In genomic region chr6:138572200-138572875, GRCh38 we compare ENCODE assay signal across 8 cellular contexts.
DNase-seq lines count a peak whose midpoint lies in the region; ATAC-seq and TF ChIP-seq lines count a peak whose summit lies in the region.

No MANE protein-coding gene starts in this region.

- H3K36me3 ChIP-seq in A673 (ENCODE audit: insufficient read depth, low read length, poor library complexity, severe bottlenecking) = no peaks in the 10 kb centered on the region
- H3K36me3 ChIP-seq in neuron (ENCODE audit: insufficient read depth, low read length) = no peaks in the 10 kb centered on the region
- no peaks in the 10 kb centered on the region for H3K36me3 ChIP-seq in effector memory CD4-positive, alpha-beta T cell (ENCODE audit: control insufficient read depth, insufficient read depth, low read length)

- H3K4me3 ChIP-seq in A673 (ENCODE audit: low read depth, low read length, poor library complexity, severe bottlenecking) (peak overlapping the region; percentile 48), HFF-Myc (replicated peaks; ENCODE audit: low read depth, low read length) (peak overlapping the region; percentile 40), foreskin fibroblast (ENCODE audit: low read depth in 1 of 2, low read length in 2 of 2) (peak overlapping the region; percentile 45 to 62), neuron (ENCODE audit: low read length) (peak overlapping the region; percentile 78)
- H3K4me3 ChIP-seq in effector memory CD4-positive, alpha-beta T cell (ENCODE audit: insufficient read depth, low read depth, low read length, poor library complexity, severe bottlenecking) = no peak overlapping the region

- intact Hi-C loops in A673 (cut with micrococcal nuclease; ENCODE audit: unreplicated experiment) = no loop called here

- no TSS peak for BruUV-seq in A673 (replicated peaks; lab: Mats Ljungman, UMichigan)

- no peak for ATAC-seq in GM21528 (IDR thresholded peaks at IDR 0.05; ENCODE audit: low FRiP score, unreplicated experiment)
- no peak for ATAC-seq in GM21447 (IDR thresholded peaks at IDR 0.05; ENCODE audit: unreplicated experiment)

- H3K27me3 ChIP-seq in A673 (replicated peaks; ENCODE audit: insufficient read depth, low read depth, low read length, poor library complexity) = no peaks in the 10 kb centered on the region
- H3K27me3 ChIP-seq in neuron (ENCODE audit: insufficient read depth, low read length) = no peaks in the 10 kb centered on the region
- peaks cover 5% of the 10 kb centered on the region for H3K27me3 ChIP-seq in effector memory CD4-positive, alpha-beta T cell (replicated peaks; ENCODE audit: control insufficient read depth, insufficient read depth, low read length, poor library complexity, severe bottlenecking)

- POLR2A ChIA-PET in A673 (lab: Charles Lee; ENCODE audit: low non-redundant PET) = interaction anchor here (0.5 kb wide), 1 partner anchor 802 kb away, joined by 9 read pairs; the partner anchor contains the start of gene CITED2

- peak; percentile 94 for DNase-seq in A673 (ENCODE audit: low spot score)
- peak; percentile 35 for DNase-seq in HFF-Myc (ENCODE audit: extremely low read depth, low read depth)
- DNase-seq in SHP77 treated with DMSO at 0.1 percent for 48 hours (lab: John Stamatoyannopoulos, UW) = peak; percentile 55
- peak; percentile 79 to 91 for DNase-seq in foreskin fibroblast
- DNase-seq in effector memory CD4-positive, alpha-beta T cell = no peak

- TF ChIP-seq CTCF in A673 (conservative IDR thresholded peaks at IDR 0.05; ENCODE audit: low read depth, low read length) (no peak), HFF-Myc (IDR thresholded peaks at IDR 0.05; ENCODE audit: low read depth, low read length, missing control alignments) (no peak), foreskin fibroblast (IDR thresholded peaks at IDR 0.05; ENCODE audit: low read depth, low read length) (no peak)

- peak overlapping the region; percentile 64 for H2AFZ ChIP-seq in neuron (ENCODE audit: low read depth, low read length)

- H3K9me3 ChIP-seq in A673 (ENCODE audit: low read depth, low read length, poor library complexity, severe bottlenecking) = no peaks in the 10 kb centered on the region
- H3K9me3 ChIP-seq in neuron (ENCODE audit: low read length) = no peaks in the 10 kb centered on the region
- no peaks in the 10 kb centered on the region for H3K9me3 ChIP-seq in effector memory CD4-positive, alpha-beta T cell (ENCODE audit: control insufficient read depth, low read length)

- peaks cover 28% of the 10 kb centered on the region for H3K4me1 ChIP-seq in A673 (ENCODE audit: insufficient read depth, low read length, poor library complexity, severe bottlenecking)
- peaks cover 38% of the 10 kb centered on the region for H3K4me1 ChIP-seq in neuron (ENCODE audit: insufficient read depth, low read length)
- no peaks in the 10 kb centered on the region for H3K4me1 ChIP-seq in effector memory CD4-positive, alpha-beta T cell (ENCODE audit: control insufficient read depth, insufficient read depth, low read length, poor library complexity, severe bottlenecking)

- CTCF ChIA-PET in A673 (lab: Charles Lee) = no interaction called here

- H3K27ac ChIP-seq in A673 (ENCODE audit: low read depth, low read length, poor library complexity, severe bottlenecking) = no peak overlapping the region
- no peak overlapping the region for H3K27ac ChIP-seq in effector memory CD4-positive, alpha-beta T cell (ENCODE audit: insufficient read depth, low read length, poor library complexity, severe bottlenecking)

Comparison
In these comparisons a context has a peak if more than half of its experiments do, and no peak if none do; other contexts are left out.
1. DNase-seq: peak in A673 (single experiment), HFF-Myc (single experiment), SHP77 treated with DMSO at 0.1 percent for 48 hours (single experiment) and foreskin fibroblast (2 of 2); none in effector memory CD4-positive, alpha-beta T cell (0 of 3).